11 cellular contexts compared by ENCODE assay signal in the genomic region with DNA sequence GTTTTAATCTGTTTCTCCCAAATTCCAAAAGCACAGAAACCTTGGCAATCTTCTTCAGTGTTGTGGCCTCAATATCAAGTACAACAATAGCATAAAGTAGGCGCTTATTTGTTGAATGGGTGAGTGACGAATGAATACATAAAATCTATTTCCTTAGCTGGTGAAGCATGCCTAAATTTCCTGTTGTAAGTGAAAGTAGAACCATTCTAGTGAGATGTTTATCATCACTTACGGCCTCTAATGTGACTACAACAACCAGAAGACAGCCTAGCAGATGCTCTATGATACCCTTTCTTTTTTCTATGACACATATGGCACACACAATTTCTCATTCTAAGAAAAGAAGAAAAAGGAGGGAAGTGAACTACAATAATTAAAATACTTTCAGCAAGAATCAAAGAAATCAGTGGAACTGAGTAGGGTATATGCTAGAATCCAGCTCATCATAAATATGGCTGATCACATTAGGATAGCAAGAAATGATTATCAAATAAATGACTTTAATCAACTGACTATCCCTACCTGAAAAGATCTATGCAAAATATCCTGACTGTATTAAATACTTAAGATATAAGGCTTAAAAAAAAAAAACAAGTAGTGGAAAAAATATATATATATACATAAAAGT.
DNase-seq lines count a peak whose midpoint lies in the region; ATAC-seq and TF ChIP-seq lines count a peak whose summit lies in the region.
"Had no signal": no experiment of that assay in that cellular context is flagged by ENCODE, and none has a peak within 500 bp of the region (broad histone marks: within the 10 kb centered on the region; RNA-seq: fewer than 3 reads in every experiment).

No MANE protein-coding gene starts in this region.

- H3F3A ChIP-seq in PC-3 (ENCODE audit: low read length, unreplicated experiment), result no peaks in the 10 kb centered on the region

- H3K4me3 Mint-ChIP-seq in activated naive CD4-positive, alpha-beta T cell treated with anti-CD3 and anti-CD28 coated beads, Interleukin-2, amount 10 ng/mL, durations not matched to agents 7 days and 5 days, result peak overlapping the region; percentile 31
- H3K4me3 Mint-ChIP-seq in activated naive CD8-positive, alpha-beta T cell treated with anti-CD3 and anti-CD28 coated beads for 36 hours, result peak overlapping the region; percentile 54

- H3K36me3 ChIP-seq in upper lobe of right lung (peaks cover under 1% of the 10 kb centered on the region), PC-3 (ENCODE audit: low read depth, low read length) (no peaks in the 10 kb centered on the region)

- H3K79me2 ChIP-seq in PC-3 (ENCODE audit: low read length), result no peaks in the 10 kb centered on the region

- H3K27me3 ChIP-seq in upper lobe of right lung (no peaks in the 10 kb centered on the region), PC-3 (ENCODE audit: low read length) (no peaks in the 10 kb centered on the region)

- ATAC-seq in HG03064 (IDR thresholded peaks at IDR 0.05; ENCODE audit: low read depth, unreplicated experiment) (peak; percentile 70), upper lobe of right lung (peak; percentile 12), PC-3 (no peak)
- ATAC-seq: Panc1 had no signal

- no peak overlapping the region for H3K9ac ChIP-seq in PC-3 (ENCODE audit: low read length)

- H3K27ac Mint-ChIP-seq in activated naive CD4-positive, alpha-beta T cell treated with anti-CD3 and anti-CD28 coated beads, Interleukin-2, amount 10 ng/mL, durations not matched to agents 7 days and 5 days, result peak overlapping the region; percentile 93
- peak overlapping the region; percentile 90 for H3K27ac Mint-ChIP-seq in activated naive CD8-positive, alpha-beta T cell treated with anti-CD3 and anti-CD28 coated beads for 36 hours

- TF ChIP-seq CTCF in upper lobe of right lung (IDR thresholded peaks at IDR 0.05), result no peak
- TF ChIP-seq CTCF in PC-3 (conservative IDR thresholded peaks at IDR 0.05; ENCODE audit: low read depth, low read length), result no peak

- H3K27ac ChIP-seq in upper lobe of right lung (no peak overlapping the region), PC-3 (ENCODE audit: low read length) (no peak overlapping the region)
- H3K27ac ChIP-seq: C4-2B had no signal

- no peaks in the 10 kb centered on the region for H3K9me3 ChIP-seq in upper lobe of right lung
- H3K9me3 ChIP-seq in PC-3 (ENCODE audit: low read length), result no peaks in the 10 kb centered on the region

- no peaks in the 10 kb centered on the region for H3K27me3 Mint-ChIP-seq in activated naive CD4-positive, alpha-beta T cell treated with anti-CD3 and anti-CD28 coated beads, Interleukin-2, amount 10 ng/mL, durations not matched to agents 7 days and 5 days
- H3K27me3 Mint-ChIP-seq in activated naive CD8-positive, alpha-beta T cell treated with anti-CD3 and anti-CD28 coated beads for 36 hours, result no peaks in the 10 kb centered on the region

- no peaks in the 10 kb centered on the region for H3K9me3 Mint-ChIP-seq in activated naive CD4-positive, alpha-beta T cell treated with anti-CD3 and anti-CD28 coated beads, Interleukin-2, amount 10 ng/mL, durations not matched to agents 7 days and 5 days
- H3K9me3 Mint-ChIP-seq in activated naive CD8-positive, alpha-beta T cell treated with anti-CD3 and anti-CD28 coated beads for 36 hours, result no peaks in the 10 kb centered on the region

- no peak overlapping the region for H3K4me3 ChIP-seq in upper lobe of right lung
- no peak overlapping the region for H3K4me3 ChIP-seq in PC-3 (ENCODE audit: low read length)

- intact Hi-C loops in upper lobe of right lung (cut with DNase I), result no loop called here
- intact Hi-C loops in PC-3 (cut with micrococcal nuclease), result loop anchor here (5.0 kb wide), 2 partner anchors 80 to 100 kb away; no protein-coding TSS in a partner anchor

- no peak overlapping the region for H2AFZ ChIP-seq in PC-3 (ENCODE audit: low read length)

- H3K4me1 ChIP-seq in upper lobe of right lung (peaks cover 5% of the 10 kb centered on the region), PC-3 (ENCODE audit: insufficient read depth, low read length) (peaks cover 7% of the 10 kb centered on the region; the same call in 1 of the 2 replicates)

- no peaks in the 10 kb centered on the region for H4K20me1 ChIP-seq in PC-3 (ENCODE audit: low read length)

- no peak for DNase-seq in activated naive CD4-positive, alpha-beta T cell treated with anti-CD3 and anti-CD28 coated beads, Interleukin-2, amount 10 ng/mL, durations not matched to agents 7 days and 5 days
- DNase-seq in activated naive CD4-positive, alpha-beta T cell treated with Interleukin-2 at 50 U/mL for 16 hours, result no peak
- DNase-seq in activated naive CD8-positive, alpha-beta T cell treated with anti-CD3 and anti-CD28 coated beads for 36 hours, result no peak
- no peak for DNase-seq in upper lobe of right lung
- DNase-seq in PC-3, result no peak
- no peak for DNase-seq in activated gamma-delta T cell (lab: John Stamatoyannopoulos, UW)
- no peak for DNase-seq in cerebellar nuclear complex (lab: John Stamatoyannopoulos, UW)
- DNase-seq: IMR-90 had no signal

- peaks cover 13% of the 10 kb centered on the region for H3K36me3 Mint-ChIP-seq in activated naive CD4-positive, alpha-beta T cell treated with anti-CD3 and anti-CD28 coated beads, Interleukin-2, amount 10 ng/mL, durations not matched to agents 7 days and 5 days
- H3K36me3 Mint-ChIP-seq in activated naive CD8-positive, alpha-beta T cell treated with anti-CD3 and anti-CD28 coated beads for 36 hours, result peaks cover 13% of the 10 kb centered on the region

- POLR2A ChIA-PET in PC-3 (lab: Charles Lee; ENCODE audit: unreplicated experiment), result no interaction called here

- H3K4me2 ChIP-seq in PC-3 (ENCODE audit: low read length), result no peak overlapping the region

- BruUV-seq in PC-3 (replicated peaks; lab: Mats Ljungman, UMichigan), result no TSS peak

- H3K9me2 ChIP-seq in PC-3 (replicated peaks; ENCODE audit: low read length), result no peaks in the 10 kb centered on the region

- peaks cover 21% of the 10 kb centered on the region for H3K4me1 Mint-ChIP-seq in activated naive CD4-positive, alpha-beta T cell treated with anti-CD3 and anti-CD28 coated beads, Interleukin-2, amount 10 ng/mL, durations not matched to agents 7 days and 5 days
- H3K4me1 Mint-ChIP-seq in activated naive CD8-positive, alpha-beta T cell treated with anti-CD3 and anti-CD28 coated beads for 36 hours, result peaks cover 20% of the 10 kb centered on the region

- CTCF ChIA-PET in activated naive CD4-positive, alpha-beta T cell treated with anti-CD3 and anti-CD28 coated beads, Interleukin-2, amount 10 ng/mL, durations not matched to agents 7 days and 5 days (lab: Charles Lee), result interaction anchor here (1.9 to 3.5 kb wide), 3 partner anchors 11 to 538 kb away, joined by 8 to 19 read pairs (median 10); no protein-coding TSS in a partner anchor
- CTCF ChIA-PET in PC-3 (lab: Charles Lee), result interaction anchor here (0.6 kb wide), 1 partner anchor 78 kb away, joined by 3 read pairs; no protein-coding TSS in a partner anchor
